29 cellular contexts compared by ENCODE assay signal in genomic region chr6:72691298-72691697, GRCh38.
"Had no signal": no experiment of that assay in that cellular context is flagged by ENCODE, and none has a peak within 500 bp of the region (broad histone marks: within the 10 kb centered on the region; RNA-seq: fewer than 3 reads in every experiment).

No MANE protein-coding gene starts in this region.

- H3K9me3 Mint-ChIP-seq: activated CD4-positive, alpha-beta T cell treated with anti-CD3 and anti-CD28 coated beads, Interleukin-2, amount 10 ng/mL, durations not matched to agents 24 days and 14 days; activated naive CD4-positive, alpha-beta T cell treated with anti-CD3 and anti-CD28 coated beads, Interleukin-2, amount 50 U/mL, for 72 hours; activated naive CD8-positive, alpha-beta T cell treated with anti-CD3 and anti-CD28 coated beads, Interleukin-2, amount 50 U/mL, for 24 hours; activated T-cell treated with anti-CD3 and anti-CD28 coated beads, Interleukin-2, amount 50 U/mL, for 4 hours had no signal

- H3K27ac ChIP-seq: ascending aorta, body of pancreas, Peyer's patch, RWPE1, SJCRH30 had no signal

- H3K4me3 Mint-ChIP-seq: activated CD4-positive, alpha-beta memory T cell treated with anti-CD3 and anti-CD28 coated beads for 36 hours; activated CD4-positive, alpha-beta T cell treated with anti-CD3 and anti-CD28 coated beads, Interleukin-2, amount 10 ng/mL, durations not matched to agents 24 days and 14 days; activated naive CD8-positive, alpha-beta T cell treated with anti-CD3 and anti-CD28 coated beads, Interleukin-2, amount 50 U/mL, for 24 hours; activated T-cell treated with anti-CD3 and anti-CD28 coated beads, Interleukin-2, amount 50 U/mL, for 4 hours; T-helper 1 cell treated with Interleukin-12 subunit alpha and Interleukin-12 subunit beta and Interleukin-4 antibody, amounts not matched to agents 30 μg/mL and 1 μg/mL, for 36 hours; WTC11 had no signal

- ATAC-seq: activated naive CD4-positive, alpha-beta T cell treated with anti-CD3 and anti-CD28 coated beads, Interleukin-2, amount 50 U/mL, for 72 hours; activated naive CD8-positive, alpha-beta T cell treated with anti-CD3 and anti-CD28 coated beads, Interleukin-2, amount 50 U/mL, for 24 hours; activated T-cell treated with anti-CD3 and anti-CD28 coated beads, Interleukin-2, amount 50 U/mL, for 4 hours; body of pancreas; SK-N-SH treated with all-trans-retinoic acid at 6 μM for 48 hours; WTC11 had no signal

- H3K27ac Mint-ChIP-seq: activated CD4-positive, alpha-beta memory T cell treated with anti-CD3 and anti-CD28 coated beads for 36 hours; activated CD4-positive, alpha-beta T cell treated with anti-CD3 and anti-CD28 coated beads, Interleukin-2, amount 10 ng/mL, durations not matched to agents 24 days and 14 days; activated naive CD4-positive, alpha-beta T cell treated with anti-CD3 and anti-CD28 coated beads, Interleukin-2, amount 50 U/mL, for 72 hours; activated naive CD8-positive, alpha-beta T cell treated with anti-CD3 and anti-CD28 coated beads, Interleukin-2, amount 50 U/mL, for 24 hours; T-helper 1 cell treated with Interleukin-12 subunit alpha and Interleukin-12 subunit beta and Interleukin-4 antibody, amounts not matched to agents 30 μg/mL and 1 μg/mL, for 36 hours; WTC11 had no signal

- H3K27me3 ChIP-seq: ascending aorta, body of pancreas, Peyer's patch, SJCRH30 had no signal

- DNase-seq: activated CD4-positive, alpha-beta memory T cell treated with anti-CD3 and anti-CD28 coated beads for 36 hours; activated CD4-positive, alpha-beta T cell treated with anti-CD3 and anti-CD28 coated beads, Interleukin-2, amount 10 ng/mL, durations not matched to agents 24 days and 14 days; activated CD4-positive, CD25-positive, alpha-beta regulatory T cell treated with anti-CD3 and anti-CD28 coated beads, Interleukin-2, amount 50 U/mL, for 72 hours; activated CD8-positive, alpha-beta memory T cell treated with anti-CD3 and anti-CD28 coated beads for 24 hours; activated effector memory CD4-positive, alpha-beta T cell treated with anti-CD3 and anti-CD28 coated beads, Interleukin-2, amount 50 U/mL, for 16 hours; activated naive CD4-positive, alpha-beta T cell treated with Interleukin-2 at 50 U/mL for 16 hours; activated naive CD8-positive, alpha-beta T cell treated with anti-CD3 and anti-CD28 coated beads, Interleukin-2, amount 50 U/mL, for 24 hours; activated T-cell treated with anti-CD3 and anti-CD28 coated beads, Interleukin-2, amount 50 U/mL, for 4 hours; amniotic stem cell; body of pancreas; central memory CD4-positive, alpha-beta T cell; cortex of kidney; NCI-H1048; NCI-H146; NCI-H187 treated with DMSO at 0.1 percent for 48 hours; NCI-H2081 treated with DMSO at 0.1 percent for 48 hours; NCI-H2171 treated with DMSO at 0.1 percent for 48 hours; NCI-H510A treated with DMSO at 0.1 percent for 48 hours; NCI-H774; Peyer's patch; Right ventricle myocardium superior; SJCRH30; SW 1271 had no signal

- H3K36me3 ChIP-seq: ascending aorta, Peyer's patch, SJCRH30 had no signal

- H3K4me3 ChIP-seq: ascending aorta, body of pancreas, Peyer's patch, SJCRH30 had no signal

- H3K27me3 Mint-ChIP-seq: activated CD4-positive, alpha-beta memory T cell treated with anti-CD3 and anti-CD28 coated beads for 36 hours; activated CD4-positive, alpha-beta T cell treated with anti-CD3 and anti-CD28 coated beads, Interleukin-2, amount 10 ng/mL, durations not matched to agents 24 days and 14 days; activated naive CD8-positive, alpha-beta T cell treated with anti-CD3 and anti-CD28 coated beads, Interleukin-2, amount 50 U/mL, for 24 hours had no signal

- H3K4me1 ChIP-seq: ascending aorta, body of pancreas, Peyer's patch, SJCRH30 had no signal

- H3K36me3 Mint-ChIP-seq: WTC11 had no signal
